33 cellular contexts compared by ENCODE assay signal in genomic region chr17:28978565-28978964, GRCh38. TPM values are rescaled to one million over a fixed set of nuclear protein-coding genes. Genes with fewer than 3 reads are reported as not detected.
"Had no signal": no experiment of that assay in that cellular context is flagged by ENCODE, and none has a peak within 500 bp of the region (broad histone marks: within the 10 kb centered on the region; RNA-seq: fewer than 3 reads in every experiment).

No MANE protein-coding gene starts in this region.

- H3K27me3 ChIP-seq: breast epithelium, dorsolateral prefrontal cortex, gastrocnemius medialis, pancreas, upper lobe of left lung, vagina had no signal

- H3K4me3 ChIP-seq: breast epithelium, dorsolateral prefrontal cortex, gastrocnemius medialis, hepatocyte, mucosa of descending colon, pancreas, prostate gland, skin epidermis, upper lobe of left lung, vagina had no signal

- DNase-seq: activated CD4-positive, alpha-beta memory T cell treated with anti-CD3 and anti-CD28 coated beads for 36 hours; activated CD4-positive, alpha-beta T cell treated with anti-CD3 and anti-CD28 coated beads, Interleukin-2, amount 10 ng/mL, durations not matched to agents 24 days and 14 days; activated CD4-positive, CD25-positive, alpha-beta regulatory T cell treated with anti-CD3 and anti-CD28 coated beads, Interleukin-2, amount 50 U/mL, for 72 hours; activated naive CD8-positive, alpha-beta T cell treated with anti-CD3 and anti-CD28 coated beads, Interleukin-2, amount 50 U/mL, for 24 hours; activated T-cell treated with anti-CD3 and anti-CD28 coated beads, Interleukin-2, amount 50 U/mL, for 4 hours; amygdala; effector memory CD4-positive, alpha-beta T cell; erythroblast; gastrocnemius medialis; left cardiac atrium; left ventricle myocardium superior; mucosa of descending colon; nucleus accumbens; pancreas; retina; stimulated activated CD4-positive, alpha-beta T cell treated with anti-CD3 and anti-CD28 coated beads, Interleukin-12 subunit alpha, Interleukin-12 subunit beta, amount 100 ng/mL, for 4 hours; stimulated activated CD4-positive, alpha-beta T cell treated with anti-CD3 and anti-CD28 coated beads, Interleukin-4, amount 100 ng/mL, for 1 hour; stimulated activated naive CD8-positive, alpha-beta T cell treated with anti-CD3 and anti-CD28 coated beads, Interleukin-15, amount 100 ng/mL, for 72 hours; substantia nigra; T-helper 2 cell; upper lobe of left lung had no signal

- H3K9me3 Mint-ChIP-seq: activated CD4-positive, alpha-beta memory T cell treated with anti-CD3 and anti-CD28 coated beads for 36 hours; activated CD4-positive, alpha-beta T cell treated with anti-CD3 and anti-CD28 coated beads, Interleukin-2, amount 10 ng/mL, durations not matched to agents 24 days and 14 days; activated naive CD4-positive, alpha-beta T cell treated with anti-CD3 and anti-CD28 coated beads, Interleukin-2, amount 50 U/mL, for 24 hours; activated naive CD8-positive, alpha-beta T cell treated with anti-CD3 and anti-CD28 coated beads, Interleukin-2, amount 50 U/mL, for 24 hours; activated T-cell treated with anti-CD3 and anti-CD28 coated beads, Interleukin-2, amount 50 U/mL, for 4 hours; activated T-helper 2 cell treated with anti-CD3 and anti-CD28 coated beads, Interferon-gamma antibody, Interleukin-2, Interleukin-4, amounts not matched to agents 10 μg/mL and 5 μg/mL and 100 μg/mL, durations not matched to agents 14 hours and 24 hours and 36 hours; stimulated activated memory B cell treated with anti-CD40 and anti-IgM and Interleukin-4, amounts not matched to agents 10 μg/mL and 1 μg/mL and 100 μg/mL, for 72 hours; stimulated activated naive CD8-positive, alpha-beta T cell treated with anti-CD3 and anti-CD28 coated beads, Interleukin-15, amount 100 ng/mL, for 72 hours had no signal

- H3K4me1 ChIP-seq: breast epithelium, pancreas, prostate gland had no signal

- H3K27me3 Mint-ChIP-seq: activated CD4-positive, alpha-beta memory T cell treated with anti-CD3 and anti-CD28 coated beads for 36 hours; activated CD4-positive, alpha-beta T cell treated with anti-CD3 and anti-CD28 coated beads, Interleukin-2, amount 10 ng/mL, durations not matched to agents 24 days and 14 days; activated naive CD4-positive, alpha-beta T cell treated with anti-CD3 and anti-CD28 coated beads, Interleukin-2, amount 50 U/mL, for 24 hours; activated naive CD8-positive, alpha-beta T cell treated with anti-CD3 and anti-CD28 coated beads, Interleukin-2, amount 50 U/mL, for 24 hours; stimulated activated naive CD8-positive, alpha-beta T cell treated with anti-CD3 and anti-CD28 coated beads, Interleukin-15, amount 100 ng/mL, for 72 hours had no signal

- H3K27ac ChIP-seq: breast epithelium, gastrocnemius medialis, hepatocyte, pancreas, prostate gland, skin epidermis, upper lobe of left lung, vagina had no signal

- H2AFZ ChIP-seq: hepatocyte had no signal

- H3K9me3 ChIP-seq: breast epithelium, gastrocnemius medialis, mucosa of descending colon, pancreas, prostate gland, upper lobe of left lung, vagina had no signal

- H3K4me2 ChIP-seq: hepatocyte had no signal

- H3K36me3 ChIP-seq: breast epithelium, gastrocnemius medialis, pancreas, prostate gland, upper lobe of left lung, vagina had no signal

- H3K36me3 Mint-ChIP-seq: activated CD4-positive, alpha-beta memory T cell treated with anti-CD3 and anti-CD28 coated beads for 36 hours; activated naive CD4-positive, alpha-beta T cell treated with anti-CD3 and anti-CD28 coated beads, Interleukin-2, amount 50 U/mL, for 24 hours; stimulated activated memory B cell treated with anti-CD40 and anti-IgM and Interleukin-4, amounts not matched to agents 10 μg/mL and 1 μg/mL and 100 μg/mL, for 72 hours had no signal

- H3K4me3 Mint-ChIP-seq: activated CD4-positive, alpha-beta memory T cell treated with anti-CD3 and anti-CD28 coated beads for 36 hours; activated CD4-positive, alpha-beta T cell treated with anti-CD3 and anti-CD28 coated beads, Interleukin-2, amount 10 ng/mL, durations not matched to agents 24 days and 14 days; activated naive CD4-positive, alpha-beta T cell treated with anti-CD3 and anti-CD28 coated beads, Interleukin-2, amount 50 U/mL, for 24 hours; activated naive CD8-positive, alpha-beta T cell treated with anti-CD3 and anti-CD28 coated beads, Interleukin-2, amount 50 U/mL, for 24 hours; activated T-cell treated with anti-CD3 and anti-CD28 coated beads, Interleukin-2, amount 50 U/mL, for 4 hours; stimulated activated memory B cell treated with anti-CD40 and anti-IgM and Interleukin-4, amounts not matched to agents 10 μg/mL and 1 μg/mL and 100 μg/mL, for 72 hours; stimulated activated naive CD8-positive, alpha-beta T cell treated with anti-CD3 and anti-CD28 coated beads, Interleukin-15, amount 100 ng/mL, for 72 hours had no signal

- ATAC-seq: activated naive CD8-positive, alpha-beta T cell treated with anti-CD3 and anti-CD28 coated beads, Interleukin-2, amount 50 U/mL, for 24 hours; activated T-cell treated with anti-CD3 and anti-CD28 coated beads, Interleukin-2, amount 50 U/mL, for 4 hours; gastrocnemius medialis; left cardiac atrium; left ventricle myocardium superior; mucosa of descending colon; pancreas; sciatic nerve; stimulated activated memory B cell treated with anti-CD40 and anti-IgM and Interleukin-4, amounts not matched to agents 10 μg/mL and 1 μg/mL and 100 μg/mL, for 72 hours; stimulated activated naive CD8-positive, alpha-beta T cell treated with anti-CD3 and anti-CD28 coated beads, Interleukin-15, amount 100 ng/mL, for 72 hours had no signal

- H3K79me2 ChIP-seq: hepatocyte had no signal

- H3K27ac Mint-ChIP-seq: activated CD4-positive, alpha-beta memory T cell treated with anti-CD3 and anti-CD28 coated beads for 36 hours; activated CD4-positive, alpha-beta T cell treated with anti-CD3 and anti-CD28 coated beads, Interleukin-2, amount 10 ng/mL, durations not matched to agents 24 days and 14 days; activated naive CD4-positive, alpha-beta T cell treated with anti-CD3 and anti-CD28 coated beads, Interleukin-2, amount 50 U/mL, for 24 hours; activated naive CD8-positive, alpha-beta T cell treated with anti-CD3 and anti-CD28 coated beads, Interleukin-2, amount 50 U/mL, for 24 hours; activated T-helper 2 cell treated with anti-CD3 and anti-CD28 coated beads, Interferon-gamma antibody, Interleukin-2, Interleukin-4, amounts not matched to agents 10 μg/mL and 5 μg/mL and 100 μg/mL, durations not matched to agents 14 hours and 24 hours and 36 hours had no signal

RNA-seq across cellular contexts. Expression of gene SEZ6, which starts 27.3 kb away (rescaled TPM):
- total RNA-seq: activated CD4-positive, alpha-beta memory T cell treated with anti-CD3 and anti-CD28 coated beads for 36 hours; activated CD4-positive, alpha-beta T cell treated with anti-CD3 and anti-CD28 coated beads, Interleukin-2, amount 10 ng/mL, durations not matched to agents 24 days and 14 days; activated T-cell treated with anti-CD3 and anti-CD28 coated beads, Interleukin-2, amount 50 U/mL, for 4 hours; activated T-helper 2 cell treated with anti-CD3 and anti-CD28 coated beads, Interferon-gamma antibody, Interleukin-2, Interleukin-4, amounts not matched to agents 10 μg/mL and 5 μg/mL and 100 μg/mL, durations not matched to agents 14 hours and 24 hours and 36 hours; breast epithelium; gastrocnemius medialis; left ventricle myocardium superior; mesenteric fat pad; sciatic nerve; vagina had no signal
- polyA plus RNA-seq: keratinocyte had no signal
